10 cellular contexts compared by ENCODE assay signal in genomic region chr7:20786421-20786778, GRCh38. TPM values are rescaled to one million over a fixed set of nuclear protein-coding genes. Genes with fewer than 3 reads are reported as not detected.
DNase-seq lines count a peak whose midpoint lies in the region; ATAC-seq, FAIRE-seq and TF ChIP-seq lines count a peak whose summit lies in the region.
"Had no signal": no experiment of that assay in that cellular context is flagged by ENCODE, and none has a peak within 500 bp of the region (broad histone marks: within the 10 kb centered on the region; RNA-seq: fewer than 3 reads in every experiment).

No MANE protein-coding gene starts in this region.

- peaks cover 48 to 63% of the 10 kb centered on the region in 2 donors for H3K27me3 Mint-ChIP-seq in CD4-positive, alpha-beta memory T cell
- H3K27me3 Mint-ChIP-seq in chondrocyte (ENCODE audit: low read depth) = peaks cover 75% of the 10 kb centered on the region
- H3K27me3 Mint-ChIP-seq in nephron (ENCODE audit: low read depth) = peaks cover 93% of the 10 kb centered on the region

- H3K36me3 ChIP-seq in CD4-positive, alpha-beta memory T cell (ENCODE audit: insufficient read depth, low read length) = no peaks in the 10 kb centered on the region

- H3K4me1 Mint-ChIP-seq in CD4-positive, alpha-beta memory T cell = peaks cover 11 to 28% (median 18%) of the 10 kb centered on the region in 4 donors
- H3K4me1 Mint-ChIP-seq in chondrocyte (ENCODE audit: low read depth) (peaks cover 27% of the 10 kb centered on the region), nephron (peaks cover 34% of the 10 kb centered on the region)

- peak overlapping the region in 1 of 7 donors; percentile 75 for H3K27ac Mint-ChIP-seq in CD4-positive, alpha-beta memory T cell
- no peak overlapping the region for H3K27ac Mint-ChIP-seq in chondrocyte (ENCODE audit: unreplicated experiment)
- H3K27ac Mint-ChIP-seq in nephron = no peak overlapping the region

- H3K27ac ChIP-seq in CD4-positive, alpha-beta memory T cell (ENCODE audit: low read depth, low read length) = no peak overlapping the region

- no peak for ATAC-seq in HG03097 (IDR thresholded peaks at IDR 0.05; ENCODE audit: low FRiP score, unreplicated experiment)

- peak overlapping the region in 1 of 2 donors; percentile 7 for H3K4me3 ChIP-seq in CD4-positive, alpha-beta memory T cell (ENCODE audit: low read length in 2 of 2)

- CTCF ChIA-PET in CD4-positive, alpha-beta memory T cell (lab: Charles Lee; ENCODE audit: partially characterized antibody) = no interaction called here

- peaks cover 19% of the 10 kb centered on the region for H3K4me1 ChIP-seq in CD4-positive, alpha-beta memory T cell (ENCODE audit: insufficient read depth, low read length)

- H3K4me3 Mint-ChIP-seq in CD4-positive, alpha-beta memory T cell = peak overlapping the region; percentile 26 to 81 (median 70)
- H3K4me3 Mint-ChIP-seq in chondrocyte (ENCODE audit: unreplicated experiment) (peak overlapping the region; percentile 50), nephron (peak overlapping the region; percentile 75 to 80 (median 80))

- peaks cover 47% of the 10 kb centered on the region for H3K27me3 ChIP-seq in CD4-positive, alpha-beta memory T cell (ENCODE audit: insufficient read depth, low read length)

- peaks cover 4 to 5% of the 10 kb centered on the region in 2 donors for H3K36me3 Mint-ChIP-seq in CD4-positive, alpha-beta memory T cell
- H3K36me3 Mint-ChIP-seq in chondrocyte (ENCODE audit: low read depth) (peaks cover 2% of the 10 kb centered on the region), nephron (ENCODE audit: low read depth) (no peaks in the 10 kb centered on the region)

- FAIRE-seq in D721Med (lab: Jason Lieb, UNC) = no peak

- TF ChIP-seq CTCF in chondrocyte (IDR thresholded peaks at IDR 0.05) (no peak), nephron (IDR thresholded peaks at IDR 0.05; ENCODE audit: unreplicated experiment in 3 of 3) (no peak), D721Med (IDR thresholded peaks at IDR 0.05; ENCODE audit: insufficient read depth, missing control alignments) (no peak)

- no peaks in the 10 kb centered on the region for H3K9me3 ChIP-seq in CD4-positive, alpha-beta memory T cell (ENCODE audit: control insufficient read depth in 1 of 2, low read length in 2 of 2)

- peaks cover 0 to 69% (median 41%) of the 10 kb centered on the region in 8 donors for H3K9me3 Mint-ChIP-seq in CD4-positive, alpha-beta memory T cell
- H3K9me3 Mint-ChIP-seq in chondrocyte (ENCODE audit: low read depth) (no peaks in the 10 kb centered on the region), nephron (peaks cover 5% of the 10 kb centered on the region)

- POLR2A ChIA-PET in CD4-positive, alpha-beta memory T cell (lab: Charles Lee; ENCODE audit: partially characterized antibody) = no interaction called here

- DNase-seq in CD4-positive, alpha-beta memory T cell = no peak
- DNase-seq in HuH-7 (ENCODE audit: low spot score) (peak; percentile 70), chondrocyte (ENCODE audit: low spot score) (no peak), 8988T (no peak), D721Med (ENCODE audit: insufficient read length, low spot score) (no peak)
- DNase-seq in central memory CD4-positive, alpha-beta T cell = no peak

- intact Hi-C loops in CD4-positive, alpha-beta memory T cell (cut with micrococcal nuclease) = no loop called here

RNA-seq across cellular contexts. Expression of gene SP8, which starts 0.3 kb away (rescaled TPM):
- not detected for total RNA-seq in CD4-positive, alpha-beta memory T cell
- polyA plus RNA-seq in CD4-positive, alpha-beta memory T cell = not detected
- not detected in 3 replicates for total RNA-seq in chondrocyte
- total RNA-seq: lung microvascular endothelial cell, subcutaneous adipose tissue had no signal
